ENCODE assay signal across 19 cellular contexts in the genomic region with DNA sequence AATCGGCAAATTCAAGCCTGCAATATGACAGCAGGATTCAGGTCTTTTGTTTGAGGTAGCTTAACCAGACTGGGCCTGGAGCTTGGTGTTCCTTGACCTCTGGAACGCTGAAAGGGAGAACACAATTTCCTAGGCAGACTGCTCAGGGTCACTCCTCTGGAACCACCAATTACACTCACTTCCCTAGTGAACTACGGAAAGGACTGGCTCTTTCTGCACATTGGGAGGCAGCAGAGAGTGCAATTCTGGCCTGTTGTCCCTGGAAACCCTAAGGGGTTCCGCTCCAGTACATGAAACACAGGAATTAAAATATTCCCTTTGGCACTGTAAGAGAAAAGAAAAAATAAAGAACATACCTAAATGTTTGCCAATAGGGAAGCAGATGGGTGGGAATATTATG. TPM values are rescaled to one million over a fixed set of nuclear protein-coding genes. Genes with fewer than 3 reads are reported as not detected.
DNase-seq lines count a peak whose midpoint lies in the region; FAIRE-seq and TF ChIP-seq lines count a peak whose summit lies in the region.
"Had no signal": no experiment of that assay in that cellular context is flagged by ENCODE, and none has a peak within 500 bp of the region (broad histone marks: within the 10 kb centered on the region; RNA-seq: fewer than 3 reads in every experiment).

No MANE protein-coding gene starts in this region.

- POLR2A ChIA-PET in HEK293T (lab: Yijun Ruan, JAX) = interaction anchor here (1.0 kb wide), 1 partner anchor 100 kb away, joined by 4 read pairs; no protein-coding TSS in a partner anchor

- 53% methylated on average over 4 of the region's 4 CpGs for WGBS in hepatocyte (ENCODE audit: low lambda C conversion rate, missing lambda C conversion rate)

- H3K9me3 ChIP-seq in hepatocyte (ENCODE audit: low read depth) = no peaks in the 10 kb centered on the region
- H3K9me3 ChIP-seq: SK-N-SH had no signal

- no peaks in the 10 kb centered on the region for H3K79me2 ChIP-seq in hepatocyte

- H3K4me3 Mint-ChIP-seq in osteocyte (ENCODE audit: unreplicated experiment) = no peak overlapping the region
- H3K4me3 Mint-ChIP-seq: HFFc6 had no signal

- FAIRE-seq in GM19239 (lab: Jason Lieb, UNC) = no peak
- FAIRE-seq: GM12892 had no signal

- H3K36me3 ChIP-seq in hepatocyte (replicated peaks; ENCODE audit: insufficient read depth, low read depth) = no peaks in the 10 kb centered on the region

- TF ChIP-seq CTCF in hepatocyte (IDR thresholded peaks at IDR 0.05; ENCODE audit: poor library complexity) (peak; percentile 2), osteocyte (IDR thresholded peaks at IDR 0.05) (peak; percentile 17)

- no peaks in the 10 kb centered on the region for H3K36me3 Mint-ChIP-seq in osteocyte (ENCODE audit: unreplicated experiment)

- peaks cover 7% of the 10 kb centered on the region for H3K4me1 Mint-ChIP-seq in osteocyte (ENCODE audit: unreplicated experiment)

- CTCF ChIA-PET in HEK293T (lab: Yijun Ruan, JAX) = interaction anchor here (0.7 to 0.9 kb wide), 3 partner anchors 34 to 133 kb away, joined by 3 to 5 read pairs (median 3); no protein-coding TSS in a partner anchor

- H3K4me3 ChIP-seq in hepatocyte = no peak overlapping the region
- H3K4me3 ChIP-seq: PC-9 had no signal

- H3K4me2 ChIP-seq in hepatocyte = no peak overlapping the region
- H3K4me2 ChIP-seq: PC-9, SK-N-SH had no signal

- DNase-seq in HT1080 (ENCODE audit: low read depth) (peak; percentile 0), RPMI7951 (ENCODE audit: low read depth) (peak; percentile 13), hepatocyte (ENCODE audit: low spot score) (no peak), osteocyte (ENCODE audit: extremely low spot score, unreplicated experiment) (no peak), HEK293T (ENCODE audit: extremely low spot score) (no peak), NCI-H1417 (lab: John Stamatoyannopoulos, UW) (no peak), GM19239 (ENCODE audit: insufficient read length, low spot score) (no peak)
- DNase-seq: C1 segment of cervical spinal cord, DMS 273 treated with DMSO at 0.1 percent for 48 hours, GOT3, HFFc6, NCI-H1417 treated with DMSO at 0.1 percent for 48 hours, NCI-H1930, NCI-H510A, NCI-H82, PC-9, Right ventricle myocardium superior, SK-N-SH had no signal

- H3K27ac Mint-ChIP-seq in osteocyte (ENCODE audit: unreplicated experiment) = no peak overlapping the region
- H3K27ac Mint-ChIP-seq: HFFc6 had no signal

- no peaks in the 10 kb centered on the region for H3K9me2 ChIP-seq in hepatocyte (replicated peaks; ENCODE audit: insufficient read depth)
- H3K9me2 ChIP-seq: SK-N-SH had no signal

- no peak overlapping the region for H3K27ac ChIP-seq in hepatocyte
- H3K27ac ChIP-seq: PC-9 had no signal

- H3K4me1 ChIP-seq in hepatocyte (ENCODE audit: insufficient read depth) = no peaks in the 10 kb centered on the region

- H2AFZ ChIP-seq in hepatocyte = no peak overlapping the region
- H2AFZ ChIP-seq: PC-9 had no signal

- peaks cover 5% of the 10 kb centered on the region for H3K9me3 Mint-ChIP-seq in osteocyte (ENCODE audit: unreplicated experiment)

- no peaks in the 10 kb centered on the region for H3K27me3 ChIP-seq in hepatocyte

- no peaks in the 10 kb centered on the region for H4K20me1 ChIP-seq in hepatocyte (ENCODE audit: insufficient read depth, poor library complexity, severe bottlenecking)

- peaks cover 3% of the 10 kb centered on the region for H3K27me3 Mint-ChIP-seq in osteocyte (ENCODE audit: unreplicated experiment)

TF ChIP-seq in HEK293T, 16 proteins besides CTCF, POLR2A, EP300 and RAD21:
- TF ChIP-seq FOXK2 (IDR thresholded peaks at IDR 0.05) (no peak), L3MBTL2 (conservative IDR thresholded peaks at IDR 0.05) (no peak), ELF4 (IDR thresholded peaks at IDR 0.05) (no peak), LEF1 (IDR thresholded peaks at IDR 0.05; ENCODE audit: borderline replicate concordance) (no peak), CTBP1 (IDR thresholded peaks at IDR 0.05; ENCODE audit: borderline replicate concordance) (no peak), FOXM1 (IDR thresholded peaks at IDR 0.05; ENCODE audit: borderline replicate concordance) (no peak), BHLHE40 (IDR thresholded peaks at IDR 0.05; ENCODE audit: borderline replicate concordance) (no peak), ARNT (IDR thresholded peaks at IDR 0.05) (no peak), SUZ12 (IDR thresholded peaks at IDR 0.05) (no peak), SP1 (IDR thresholded peaks at IDR 0.05) (no peak), FOXA1 (IDR thresholded peaks at IDR 0.05) (no peak), NFRKB (IDR thresholded peaks at IDR 0.05) (no peak), ZNF384 (IDR thresholded peaks at IDR 0.05) (no peak), HDGF (IDR thresholded peaks at IDR 0.05; ENCODE audit: borderline replicate concordance) (no peak), TARDBP (IDR thresholded peaks at IDR 0.05) (no peak)
- TF ChIP-seq, protein P1, sequence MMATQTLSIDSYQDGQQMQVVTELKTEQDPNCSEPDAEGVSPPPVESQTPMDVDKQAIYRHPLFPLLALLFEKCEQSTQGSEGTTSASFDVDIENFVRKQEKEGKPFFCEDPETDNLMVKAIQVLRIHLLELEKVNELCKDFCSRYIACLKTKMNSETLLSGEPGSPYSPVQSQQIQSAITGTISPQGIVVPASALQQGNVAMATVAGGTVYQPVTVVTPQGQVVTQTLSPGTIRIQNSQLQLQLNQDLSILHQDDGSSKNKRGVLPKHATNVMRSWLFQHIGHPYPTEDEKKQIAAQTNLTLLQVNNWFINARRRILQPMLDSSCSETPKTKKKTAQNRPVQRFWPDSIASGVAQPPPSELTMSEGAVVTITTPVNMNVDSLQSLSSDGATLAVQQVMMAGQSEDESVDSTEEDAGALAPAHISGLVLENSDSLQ (IDR thresholded peaks at IDR 0.05) = no peak

RNA-seq across cellular contexts. Expression of gene GPC3, which starts 58.6 kb away (rescaled TPM):
- total RNA-seq in HT1080 (2014; rRNA removed; shearing (Covaris generic)) = not detected in 2 replicates
- not detected in 2 replicates for polyA plus RNA-seq in HT1080 (2015; cell fraction: cytosol; rRNA removed)
- polyA plus RNA-seq in HT1080 (2015; cell fraction: nucleus; rRNA removed) = not detected in 2 replicates
- 0.49 and 0.84 TPM in 2 replicates for total RNA-seq in RPMI7951 (2014; rRNA removed; shearing (Covaris generic))
- total RNA-seq in hepatocyte = 860 and 874 TPM in 2 replicates
- 618 and 789 TPM in 2 replicates for polyA plus RNA-seq in hepatocyte
- total RNA-seq in osteocyte = 18.6 and 19.6 TPM in 2 replicates
- total RNA-seq: HFFc6, PC-9 had no signal

Comparison
In these comparisons a context has a peak if more than half of its experiments do, and no peak if none do; other contexts are left out.
1. DNase-seq: peak in HT1080 (single experiment) and RPMI7951 (single experiment); none in hepatocyte (single experiment), osteocyte (single experiment), HEK293T (single experiment), NCI-H1417 (0 of 3) and GM19239 (single experiment).
2. RNA of gene GPC3, which starts 58.6 kb away (total RNA-seq): 860 to 874 TPM in hepatocyte; 18.6 to 19.6 TPM in osteocyte, 0.49 to 0.84 TPM in RPMI7951 and not detected in HT1080; every median in the first group is over 10 times any median in the second.